ENCODE assay signal across 8 cellular contexts in genomic region chr20:50916257-50916656, GRCh38. TPM values are rescaled to one million over a fixed set of nuclear protein-coding genes. Genes with fewer than 3 reads are reported as not detected.
DNase-seq lines count a peak whose midpoint lies in the region; ATAC-seq and TF ChIP-seq lines count a peak whose summit lies in the region.

No MANE protein-coding gene starts in this region.

- no peak overlapping the region for H3K27ac Mint-ChIP-seq in GM23338

- 24 to 56% methylated on average over 5 of the region's 5 CpGs for WGBS in sigmoid colon, 2 donors

- no peak for TF ChIP-seq POLR2A in sigmoid colon (IDR thresholded peaks at IDR 0.05)

- H3K36me3 ChIP-seq in GM23338 (ENCODE audit: insufficient read depth) (no peaks in the 10 kb centered on the region; the same call in 1 of the 2 replicates), sigmoid colon (no peaks in the 10 kb centered on the region)

- no peaks in the 10 kb centered on the region for H3K9me3 Mint-ChIP-seq in GM23338

- H3K27ac ChIP-seq in GM23338 (ENCODE audit: low read depth) (no peak overlapping the region), sigmoid colon (peak overlapping the region in 3 of 4 donors; percentile 10 to 39 (median 22))

- H3K36me3 Mint-ChIP-seq in GM23338 (ENCODE audit: low read depth): peaks cover 46% of the 10 kb centered on the region; the same call in 2 of the 3 replicates

- ATAC-seq in GM23338 (peak; percentile 42), SK-N-SH treated with all-trans-retinoic acid at 6 μM for 48 hours (peak; percentile 40)

- peaks cover 96% of the 10 kb centered on the region for H4K20me1 ChIP-seq in GM23338 (replicated peaks; ENCODE audit: insufficient read depth)

- H3K4me3 Mint-ChIP-seq in GM23338: no peak overlapping the region

- H3K27me3 Mint-ChIP-seq in GM23338 (ENCODE audit: insufficient read depth, low read depth, poor library complexity): peaks cover 6% of the 10 kb centered on the region

- TF ChIP-seq EP300 in sigmoid colon (IDR thresholded peaks at IDR 0.05): no peak

- H2AFZ ChIP-seq in GM23338: no peak overlapping the region

- H3K27me3 ChIP-seq in GM23338 (ENCODE audit: insufficient read depth) (no peaks in the 10 kb centered on the region), sigmoid colon (no peaks in the 10 kb centered on the region)

- DNase-seq in GM23338 (ENCODE audit: low spot score): peak; percentile 52
- DNase-seq in foreskin fibroblast: peak; percentile 64 to 84
- no peak for DNase-seq in sigmoid colon
- DNase-seq in DMS153 treated with DMSO at 0.1 percent for 48 hours (lab: John Stamatoyannopoulos, UW; ENCODE audit: unreplicated experiment): no peak
- DNase-seq in T-helper 2 cell: no peak
- no peak for DNase-seq in kidney glomerular epithelial cell (lab: John Stamatoyannopoulos, UW)
- no peak for DNase-seq in NCI-H524 (lab: John Stamatoyannopoulos, UW)

- H3K4me2 ChIP-seq in GM23338: peak overlapping the region; percentile 13; the same call in 1 of the 2 replicates

- no peaks in the 10 kb centered on the region for H3F3A ChIP-seq in GM23338 (replicated peaks; ENCODE audit: low read depth)

- H3K4me1 Mint-ChIP-seq in GM23338: peaks cover 61% of the 10 kb centered on the region

- H3K9me2 ChIP-seq in GM23338 (ENCODE audit: insufficient read depth): no peaks in the 10 kb centered on the region

- H3K4me3 ChIP-seq in GM23338 (no peak overlapping the region), foreskin fibroblast (ENCODE audit: low read depth in 1 of 2, low read length in 2 of 2) (no peak overlapping the region), sigmoid colon (no peak overlapping the region)

- intact Hi-C loops in sigmoid colon (cut with DNase I): no loop called here

- no peaks in the 10 kb centered on the region for H3K9me3 ChIP-seq in sigmoid colon

- TF ChIP-seq CTCF in GM23338 (conservative IDR thresholded peaks at IDR 0.05; ENCODE audit: low read depth in 2 of 2): no peak
- TF ChIP-seq CTCF in foreskin fibroblast (IDR thresholded peaks at IDR 0.05; ENCODE audit: low read depth, low read length): no peak
- TF ChIP-seq CTCF in sigmoid colon (IDR thresholded peaks at IDR 0.05): no peak

- peaks cover 100% of the 10 kb centered on the region for H3K79me2 ChIP-seq in GM23338 (replicated peaks; ENCODE audit: insufficient read depth)

- peaks cover 56% of the 10 kb centered on the region for H3K4me1 ChIP-seq in GM23338 (ENCODE audit: insufficient read depth)
- peaks cover 0 to 87% (median 81%) of the 10 kb centered on the region in 4 donors for H3K4me1 ChIP-seq in sigmoid colon

TF ChIP-seq in GM23338, 12 proteins besides CTCF, POLR2A, EP300 and RAD21 (continues in another document):
- TF ChIP-seq STAT1 (IDR thresholded peaks at IDR 0.05; ENCODE audit: unreplicated experiment) (no peak), REST (IDR thresholded peaks at IDR 0.05; ENCODE audit: unreplicated experiment) (no peak), EZH2 (IDR thresholded peaks at IDR 0.05; ENCODE audit: low read depth, unreplicated experiment) (no peak), ZNF331 (CRISPR knock-in tag; IDR thresholded peaks at IDR 0.05; ENCODE audit: low read depth) (no peak), EZH2phosphoT487 (IDR thresholded peaks at IDR 0.05; ENCODE audit: unreplicated experiment) (no peak)

TF ChIP-seq in SK-N-SH treated with all-trans-retinoic acid at 6 μM for 48 hours, 23 proteins besides CTCF, POLR2A, EP300 and RAD21:
- TF ChIP-seq TCF4 (CRISPR knock-in tag; IDR thresholded peaks at IDR 0.05; ENCODE audit: borderline replicate concordance) (no peak), RARB (CRISPR knock-in tag; IDR thresholded peaks at IDR 0.05) (no peak), TOX (CRISPR knock-in tag; IDR thresholded peaks at IDR 0.05; ENCODE audit: borderline replicate concordance) (no peak), BACH2 (CRISPR knock-in tag; IDR thresholded peaks at IDR 0.05; ENCODE audit: borderline replicate concordance) (no peak), ZNF565 (CRISPR knock-in tag; conservative IDR thresholded peaks at IDR 0.05; ENCODE audit: low read depth) (no peak), ZC3H10 (CRISPR knock-in tag; IDR thresholded peaks at IDR 0.05) (no peak), ISL1 (CRISPR knock-in tag; IDR thresholded peaks at IDR 0.05) (no peak), OSR1 (CRISPR knock-in tag; IDR thresholded peaks at IDR 0.05) (no peak), ZNF8 (CRISPR knock-in tag; IDR thresholded peaks at IDR 0.05) (no peak), ZNF70 (CRISPR knock-in tag; IDR thresholded peaks at IDR 0.05) (no peak), POU6F1 (CRISPR knock-in tag; IDR thresholded peaks at IDR 0.05; ENCODE audit: borderline replicate concordance, low read depth) (no peak), PPARA (CRISPR knock-in tag; IDR thresholded peaks at IDR 0.05; ENCODE audit: borderline replicate concordance) (no peak), CSRNP3 (CRISPR knock-in tag; IDR thresholded peaks at IDR 0.05) (no peak), GLIS3 (CRISPR knock-in tag; IDR thresholded peaks at IDR 0.05) (no peak), ZFP3 (CRISPR knock-in tag; IDR thresholded peaks at IDR 0.05) (no peak), TSHZ2 (CRISPR knock-in tag; IDR thresholded peaks at IDR 0.05) (no peak), SNAI2 (CRISPR knock-in tag; IDR thresholded peaks at IDR 0.05) (no peak)

RNA-seq across cellular contexts. Expression of gene ADNP, which starts 15.0 kb away (rescaled TPM):
- 95.0 and 98.0 TPM in 2 replicates for total RNA-seq in GM23338 (2014; rRNA removed; shearing (Covaris generic))
- 83.9 and 106 TPM in 2 replicates for polyA plus RNA-seq in GM23338 (2016; fragmentation: Nextera tagmentation; extraction: Ambion mirVana)
- 10 to 100 TPM; 41.5 to 52.6 (median 43.6) TPM for total RNA-seq in sigmoid colon
- 10 to 100 TPM; 12.0 to 33.2 (median 13.8) TPM for polyA plus RNA-seq in sigmoid colon

RNA-seq across cellular contexts. Expression of gene DPM1, which starts 42.1 kb away (rescaled TPM):
- total RNA-seq in GM23338 (2014; rRNA removed; shearing (Covaris generic)): 71.7 and 80.2 TPM in 2 replicates
- polyA plus RNA-seq in GM23338 (2016; fragmentation: Nextera tagmentation; extraction: Ambion mirVana) (117 and 130 TPM in 2 replicates), sigmoid colon (10 to 100 TPM; 52.9 to 76.1 (median 60.4) TPM)
- total RNA-seq in sigmoid colon: 10 to 100 TPM; 45.4 to 94.6 (median 63.0) TPM

RNA-seq across cellular contexts. Expression of gene MOCS3, which starts 42.4 kb away (rescaled TPM):
- total RNA-seq in GM23338 (2014; rRNA removed; shearing (Covaris generic)): 9.1 and 9.4 TPM in 2 replicates
- 2.2 and 3.1 TPM in 2 replicates for polyA plus RNA-seq in GM23338 (2016; fragmentation: Nextera tagmentation; extraction: Ambion mirVana)
- total RNA-seq in sigmoid colon: 1 to 10 TPM; 2.8 to 3.9 (median 3.6) TPM
- 1 to 10 TPM; 1.2 to 3.9 (median 3.6) TPM for polyA plus RNA-seq in sigmoid colon

Comparison
In these comparisons a context has a peak if more than half of its experiments do, and no peak if none do; other contexts are left out.
1. DNase-seq: peak in GM23338 (single experiment) and foreskin fibroblast (2 of 2); none in sigmoid colon (single experiment), DMS153 treated with DMSO at 0.1 percent for 48 hours (single experiment), T-helper 2 cell (0 of 5), kidney glomerular epithelial cell (single experiment) and NCI-H524 (0 of 2).